ENCODE assay signal across 1 cellular context in genomic region chr5:89283758-89284493, GRCh38.
TF ChIP-seq lines count a peak whose summit lies in the region.

No MANE protein-coding gene starts in this region.

TF ChIP-seq in SK-N-SH treated with all-trans-retinoic acid at 6 μM for 48 hours, 23 proteins besides CTCF, POLR2A, EP300 and RAD21 (continued from another document):
- TF ChIP-seq CSRNP3 (CRISPR knock-in tag; IDR thresholded peaks at IDR 0.05) (no peak), PPARA (CRISPR knock-in tag; IDR thresholded peaks at IDR 0.05; ENCODE audit: borderline replicate concordance) (no peak), ISL1 (CRISPR knock-in tag; IDR thresholded peaks at IDR 0.05) (no peak), TCF4 (CRISPR knock-in tag; IDR thresholded peaks at IDR 0.05; ENCODE audit: borderline replicate concordance) (no peak), CSDC2 (CRISPR knock-in tag; IDR thresholded peaks at IDR 0.05) (no peak), ESRRG (CRISPR knock-in tag; IDR thresholded peaks at IDR 0.05) (no peak)
